In genomic region chr6:21409231-21409630, GRCh38 we compare ENCODE assay signal across 33 cellular contexts.
DNase-seq lines count a peak whose midpoint lies in the region; ATAC-seq and TF ChIP-seq lines count a peak whose summit lies in the region.
"Had no signal": no experiment of that assay in that cellular context is flagged by ENCODE, and none has a peak within 500 bp of the region (broad histone marks: within the 10 kb centered on the region; RNA-seq: fewer than 3 reads in every experiment).

No MANE protein-coding gene starts in this region.

- no peak overlapping the region for H3K14ac ChIP-seq in trophoblast cell (ENCODE audit: low read length)

- H3K18ac ChIP-seq in trophoblast cell (ENCODE audit: low read length): no peak overlapping the region

- H3K4me3 Mint-ChIP-seq in GM23338: no peak overlapping the region
- no peak overlapping the region for H3K4me3 Mint-ChIP-seq in type B pancreatic cell
- no peak overlapping the region for H3K4me3 Mint-ChIP-seq in HFFc6
- H3K4me3 Mint-ChIP-seq: B cell; CD14-positive monocyte; CD4-positive, alpha-beta memory T cell; CD4-positive, alpha-beta T cell; CD4-positive, CD25-positive, alpha-beta regulatory T cell; CD8-positive, alpha-beta memory T cell; CD8-positive, alpha-beta T cell had no signal

- no CpG with 5 or more reads among the region's 5 CpGs for WGBS in trophoblast cell (ENCODE audit: extremely low coverage, insufficient coverage, insufficient read length)

- H3K4me1 ChIP-seq in GM23338 (ENCODE audit: insufficient read depth) (no peaks in the 10 kb centered on the region), trophoblast cell (ENCODE audit: control insufficient read depth in 1 of 2, insufficient read depth in 2 of 2, low read length in 2 of 2) (no peaks in the 10 kb centered on the region)
- H3K4me1 ChIP-seq: A549; BLaER1; BLaER1 treated with 17β-estradiol and CSF1 and Interleukin-3, amounts not matched to agents 10 nM and 100 nM; Caco-2 had no signal

- H2BK120ac ChIP-seq in trophoblast cell (ENCODE audit: insufficient read depth, low read length, poor library complexity): no peak overlapping the region

- H3K79me2 ChIP-seq in GM23338 (replicated peaks; ENCODE audit: insufficient read depth) (no peaks in the 10 kb centered on the region), trophoblast cell (ENCODE audit: control insufficient read depth, insufficient read depth, low read length, poor library complexity) (no peaks in the 10 kb centered on the region)

- no peak overlapping the region for H2BK12ac ChIP-seq in trophoblast cell (ENCODE audit: low read length)

- H3K9me2 ChIP-seq in GM23338 (ENCODE audit: insufficient read depth): 0 out of 2 replicates have a peak, but pooled peaks cover 3% of the 10 kb centered on the region

- H3K9me3 Mint-ChIP-seq in GM23338 (no peaks in the 10 kb centered on the region), type B pancreatic cell (peaks cover 22% of the 10 kb centered on the region), HFFc6 (peaks cover 19% of the 10 kb centered on the region)

- H2AK5ac ChIP-seq in trophoblast cell (ENCODE audit: low read length): no peak overlapping the region

- no peak overlapping the region for H4K8ac ChIP-seq in trophoblast cell (ENCODE audit: low read depth, low read length)

- H3K36me3 ChIP-seq in GM23338 (ENCODE audit: insufficient read depth) (no peaks in the 10 kb centered on the region), trophoblast cell (ENCODE audit: control insufficient read depth in 1 of 2, insufficient read depth in 2 of 2, low read length in 2 of 2) (no peaks in the 10 kb centered on the region)
- H3K36me3 ChIP-seq: BE2C; BLaER1; BLaER1 treated with 17β-estradiol and CSF1 and Interleukin-3, amounts not matched to agents 10 nM and 100 nM had no signal

- no peak overlapping the region for H2BK5ac ChIP-seq in trophoblast cell (ENCODE audit: low read depth, low read length, poor library complexity)

- H3K27ac Mint-ChIP-seq in GM23338 (no peak overlapping the region), type B pancreatic cell (peak overlapping the region; percentile 64), HFFc6 (no peak overlapping the region)
- H3K27ac Mint-ChIP-seq: B cell; CD14-positive monocyte; CD4-positive, alpha-beta memory T cell; CD4-positive, alpha-beta T cell; CD4-positive, CD25-positive, alpha-beta regulatory T cell; CD8-positive, alpha-beta memory T cell; CD8-positive, alpha-beta T cell had no signal

- no peak overlapping the region for H3K23ac ChIP-seq in trophoblast cell (ENCODE audit: low read length)

- no peaks in the 10 kb centered on the region for H4K20me1 ChIP-seq in GM23338 (replicated peaks; ENCODE audit: insufficient read depth)
- H4K20me1 ChIP-seq: BLaER1; BLaER1 treated with 17β-estradiol and CSF1 and Interleukin-3, amounts not matched to agents 10 nM and 100 nM had no signal

- H3K27me3 Mint-ChIP-seq in GM23338 (ENCODE audit: insufficient read depth, low read depth, poor library complexity) (peaks cover 3% of the 10 kb centered on the region), type B pancreatic cell (no peaks in the 10 kb centered on the region), HFFc6 (ENCODE audit: insufficient read depth) (peaks cover 3% of the 10 kb centered on the region)
- H3K27me3 Mint-ChIP-seq: B cell had no signal

- no peaks in the 10 kb centered on the region for H3F3A ChIP-seq in GM23338 (replicated peaks; ENCODE audit: low read depth)

- no peak for DNase-seq in GM23338 (ENCODE audit: low spot score)
- DNase-seq in trophoblast cell: peak; percentile 82 to 98
- no peak for DNase-seq in type B pancreatic cell (ENCODE audit: extremely low spot score, unreplicated experiment)
- no peak for DNase-seq in HFFc6
- DNase-seq in left cardiac atrium: no peak
- no peak for DNase-seq in NCI-H187 treated with DMSO at 0.1 percent for 48 hours (lab: John Stamatoyannopoulos, UW)
- DNase-seq: 8988T; ACHN; AML-193; BE2C; C1 segment of cervical spinal cord; Caco-2; Calu3; CD4-positive, alpha-beta memory T cell; CD4-positive, alpha-beta T cell; CD4-positive, CD25-positive, alpha-beta regulatory T cell; CD8-positive, alpha-beta memory T cell; CD8-positive, alpha-beta T cell; COR-L47; DMS 273 treated with DMSO at 0.1 percent for 48 hours; DMS153; DMS53; DMS79; DMS79 treated with DMSO at 0.1 percent for 48 hours; DND-41; EL had no signal

- intact Hi-C loops in left cardiac atrium (cut with DNase I): no loop called here

- H4K91ac ChIP-seq in trophoblast cell (ENCODE audit: low read depth, low read length): no peak overlapping the region

- TF ChIP-seq CTCF in GM23338 (conservative IDR thresholded peaks at IDR 0.05; ENCODE audit: low read depth in 2 of 2): no peak
- TF ChIP-seq CTCF in type B pancreatic cell (conservative IDR thresholded peaks at IDR 0.05): no peak
- no peak for TF ChIP-seq CTCF in HFFc6 (IDR thresholded peaks at IDR 0.05)

- no peak for ATAC-seq in GM23338
- no peak for ATAC-seq in left cardiac atrium
- ATAC-seq: A549; CD8-positive, alpha-beta T cell had no signal

- no peak overlapping the region for H3K9ac ChIP-seq in trophoblast cell (ENCODE audit: low read length)
- H3K9ac ChIP-seq: BLaER1; BLaER1 treated with 17β-estradiol and CSF1 and Interleukin-3, amounts not matched to agents 10 nM and 100 nM had no signal

- H3K4me2 ChIP-seq in GM23338: no peak overlapping the region
- H3K4me2 ChIP-seq in trophoblast cell (ENCODE audit: low read length): no peak overlapping the region
- H3K4me2 ChIP-seq: A549; BLaER1; BLaER1 treated with 17β-estradiol and CSF1 and Interleukin-3, amounts not matched to agents 10 nM and 100 nM had no signal

- H3K36me3 Mint-ChIP-seq in GM23338 (ENCODE audit: low read depth): no peaks in the 10 kb centered on the region
- H3K36me3 Mint-ChIP-seq in type B pancreatic cell: peaks cover 13% of the 10 kb centered on the region
- H3K36me3 Mint-ChIP-seq in HFFc6 (ENCODE audit: low read depth): no peaks in the 10 kb centered on the region
- H3K36me3 Mint-ChIP-seq: CD14-positive monocyte; CD4-positive, alpha-beta memory T cell; CD4-positive, CD25-positive, alpha-beta regulatory T cell; CD8-positive, alpha-beta T cell had no signal

- H3K27me3 ChIP-seq in GM23338 (ENCODE audit: insufficient read depth): no peaks in the 10 kb centered on the region
- H3K27me3 ChIP-seq in trophoblast cell (ENCODE audit: insufficient read depth, low read length): no peaks in the 10 kb centered on the region
- H3K27me3 ChIP-seq: BE2C; BLaER1; BLaER1 treated with 17β-estradiol and CSF1 and Interleukin-3, amounts not matched to agents 10 nM and 100 nM had no signal

- 0 out of 2 replicates have a peak overlapping the region, but pooled peaks have one; percentile 28 for H2AFZ ChIP-seq in GM23338
- H2AFZ ChIP-seq in trophoblast cell (ENCODE audit: insufficient read depth, low read length, poor library complexity): no peak overlapping the region

- H3K79me1 ChIP-seq in trophoblast cell (ENCODE audit: low read length): no peaks in the 10 kb centered on the region

- H3K9me3 ChIP-seq in trophoblast cell (ENCODE audit: insufficient read depth, low read depth, low read length): peaks cover 1% of the 10 kb centered on the region
- H3K9me3 ChIP-seq: A549, BE2C had no signal

- H3K4me3 ChIP-seq in GM23338 (no peak overlapping the region), trophoblast cell (ENCODE audit: low read depth, low read length) (no peak overlapping the region)
- H3K4me3 ChIP-seq: A549; BLaER1; BLaER1 treated with 17β-estradiol and CSF1 and Interleukin-3, amounts not matched to agents 10 nM and 100 nM had no signal

- H3K4ac ChIP-seq in trophoblast cell (ENCODE audit: low read depth, low read length): no peak overlapping the region

- no peak overlapping the region for H4K12ac ChIP-seq in trophoblast cell (ENCODE audit: low read depth, low read length)

- no peak overlapping the region for H3K27ac ChIP-seq in GM23338 (ENCODE audit: low read depth)
- no peak overlapping the region for H3K27ac ChIP-seq in trophoblast cell (ENCODE audit: low read depth, low read length)
- H3K27ac ChIP-seq: 22Rv1; A549; BLaER1; BLaER1 treated with 17β-estradiol and CSF1 and Interleukin-3, amounts not matched to agents 10 nM and 100 nM; C4-2B had no signal

- H3K4me1 Mint-ChIP-seq in GM23338: no peaks in the 10 kb centered on the region; the same call in 1 of the 3 replicates
- no peaks in the 10 kb centered on the region for H3K4me1 Mint-ChIP-seq in type B pancreatic cell (ENCODE audit: unreplicated experiment)
- peaks cover 6% of the 10 kb centered on the region; the same call in 1 of the 2 replicates for H3K4me1 Mint-ChIP-seq in HFFc6 (ENCODE audit: low read depth)
- H3K4me1 Mint-ChIP-seq: B cell; CD4-positive, alpha-beta memory T cell; CD4-positive, CD25-positive, alpha-beta regulatory T cell; CD8-positive, alpha-beta memory T cell had no signal

Comparison
In these comparisons a context has a peak if more than half of its experiments do, and no peak if none do; other contexts are left out.
1. DNase-seq: peak in trophoblast cell (2 of 2); none in GM23338 (single experiment), type B pancreatic cell (single experiment), HFFc6 (single experiment), left cardiac atrium (single experiment) and NCI-H187 treated with DMSO at 0.1 percent for 48 hours (single experiment).